8 cellular contexts compared by ENCODE assay signal in the genomic region with DNA sequence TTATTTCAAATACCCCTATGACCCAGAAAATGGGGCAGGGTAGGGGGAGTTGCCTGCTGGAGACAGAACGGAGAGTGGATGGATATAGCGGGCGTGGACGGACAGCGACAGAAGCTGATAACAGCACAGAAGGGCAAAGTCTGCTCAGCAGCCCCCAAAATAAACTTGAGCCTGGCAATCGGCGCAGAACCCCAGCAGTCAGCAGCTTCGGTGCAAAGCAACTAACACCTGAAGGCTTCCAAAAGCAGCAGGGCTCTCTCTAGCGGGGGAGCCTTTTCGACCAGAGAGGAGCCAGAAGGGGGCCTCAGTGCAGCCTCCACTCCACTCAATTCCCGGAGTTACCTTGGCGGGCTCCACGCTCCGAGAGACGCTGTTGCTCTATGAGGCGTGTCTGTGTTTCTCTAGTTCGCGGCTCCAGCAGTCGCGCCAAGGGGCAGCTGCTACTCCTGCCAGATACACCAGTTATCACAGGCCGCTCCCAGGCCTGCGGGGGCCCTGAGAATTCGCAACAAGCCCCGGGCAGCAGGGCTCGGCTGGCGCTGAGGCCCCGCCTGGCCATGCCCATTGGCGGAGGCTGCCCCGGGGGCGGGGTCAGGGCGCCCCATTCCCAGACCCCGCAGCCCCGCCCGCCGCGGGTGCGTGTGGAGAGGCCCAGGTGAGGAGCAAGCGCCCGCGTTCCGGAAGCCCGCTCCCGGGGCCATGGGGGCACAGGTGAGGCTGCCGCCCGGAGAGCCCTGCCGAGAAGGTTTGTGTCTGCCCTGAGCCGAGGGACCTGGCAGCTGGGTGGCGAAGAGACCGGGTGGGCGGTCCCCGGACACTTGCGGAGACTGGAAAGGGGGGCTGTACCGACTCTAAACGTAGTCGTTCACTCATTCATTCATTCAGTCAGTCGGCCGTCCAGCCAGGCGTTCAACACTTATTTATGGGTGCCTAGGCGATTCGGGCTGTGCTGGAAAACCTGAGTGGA. TPM values are rescaled to one million over a fixed set of nuclear protein-coding genes. Genes with fewer than 3 reads are reported as not detected.
DNase-seq lines count a peak whose midpoint lies in the region; TF ChIP-seq lines count a peak whose summit lies in the region.

TSS of gene CNGA1 (minus strand) at position 541 of the 967 bp plus-strand sequence. CDS start 63,992 bp downstream, outside the sequence.
TSS of gene NIPAL1 (plus strand) at position 632 of the 967 bp plus-strand sequence. CDS start at position 700, 68 bp downstream.

- H3K4me2 ChIP-seq in GM23248 (ENCODE audit: unreplicated experiment), result peak within 1 kb of the TSS; percentile 96
- H3K4me2 ChIP-seq in Karpas-422 (ENCODE audit: low read depth, low read length, poor library complexity, severe bottlenecking), result peak within 1 kb of the TSS; percentile 78
- H3K4me2 ChIP-seq in neural progenitor cell, result peak within 1 kb of the TSS; percentile 81

- no peaks in the 10 kb centered on the region for H3K27me3 ChIP-seq in GM23248 (replicated peaks; ENCODE audit: insufficient read depth)
- H3K27me3 ChIP-seq in Karpas-422 (ENCODE audit: low read length), result no peaks in the 10 kb centered on the region
- peaks cover 27% of the 10 kb centered on the region for H3K27me3 ChIP-seq in neural progenitor cell

- H3K4me3 ChIP-seq in GM23248 (peak within 1 kb of the TSS; percentile 83), Karpas-422 (ENCODE audit: low read length) (peak within 1 kb of the TSS; percentile 65), neural progenitor cell (peak within 1 kb of the TSS; percentile 66)

- WGBS in GM23248 (ENCODE audit: low coverage in 1 of 2, low lambda C conversion rate in 2 of 2, missing lambda C conversion rate in 2 of 2), 2 experiments, result 3 to 4% methylated on average over 54 to 55 of the region's 60 CpGs

- H3K79me2 ChIP-seq in GM23248 (ENCODE audit: insufficient read depth), result no peaks in the 10 kb centered on the region
- no peaks in the 10 kb centered on the region for H3K79me2 ChIP-seq in Karpas-422 (ENCODE audit: low read length)
- H3K79me2 ChIP-seq in neural progenitor cell (ENCODE audit: low read depth), result no peaks in the 10 kb centered on the region

- peaks cover 13% of the 10 kb centered on the region for H3K9me3 Mint-ChIP-seq in neural progenitor cell

- H3K27me3 Mint-ChIP-seq in neural progenitor cell (ENCODE audit: insufficient read depth, low read depth), result peaks cover 33% of the 10 kb centered on the region

- no peaks in the 10 kb centered on the region for H4K20me1 ChIP-seq in GM23248 (ENCODE audit: insufficient read depth)
- no peaks in the 10 kb centered on the region for H4K20me1 ChIP-seq in Karpas-422 (ENCODE audit: insufficient read depth, low read depth, low read length)
- H4K20me1 ChIP-seq in neural progenitor cell (ENCODE audit: low read depth), result no peaks in the 10 kb centered on the region

- DNase-seq in EH (ENCODE audit: low read depth), result peak; percentile 62
- DNase-seq in GM23248, result peak; percentile 81
- peak; percentile 85 for DNase-seq in Karpas-422
- peak; percentile 94 for DNase-seq in RWPE1 (ENCODE audit: low spot score)
- DNase-seq in activated effector memory CD4-positive, alpha-beta T cell treated with Interleukin-2 at 50 U/mL for 16 hours, result peak; percentile 55
- DNase-seq in foreskin melanocyte, result peak; percentile 41
- DNase-seq in neural progenitor cell (ENCODE audit: low spot score), result peak; percentile 94
- DNase-seq in stromal cell of bone marrow (ENCODE audit: low read depth), result peak; percentile 23

- H3K9ac ChIP-seq in GM23248, result peak within 1 kb of the TSS; percentile 77
- peak within 1 kb of the TSS; percentile 58 for H3K9ac ChIP-seq in Karpas-422 (ENCODE audit: low read length)
- no peak within 1 kb of the TSS for H3K9ac ChIP-seq in neural progenitor cell

- in situ Hi-C loops in GM23248 (cut with MboI), result no loop called here

- H3K9me2 ChIP-seq in GM23248 (ENCODE audit: insufficient read depth), result no peaks in the 10 kb centered on the region
- H3K9me2 ChIP-seq in Karpas-422 (replicated peaks; ENCODE audit: insufficient read depth, low read length), result no peaks in the 10 kb centered on the region

- H3K4me1 ChIP-seq in GM23248 (ENCODE audit: insufficient read depth) (no peaks in the 10 kb centered on the region), Karpas-422 (ENCODE audit: low read length) (peaks cover 19% of the 10 kb centered on the region), neural progenitor cell (no peaks in the 10 kb centered on the region)

- H3K36me3 ChIP-seq in GM23248 (ENCODE audit: low read depth), result no peaks in the 10 kb centered on the region
- no peaks in the 10 kb centered on the region for H3K36me3 ChIP-seq in Karpas-422 (ENCODE audit: insufficient read depth, low read length)
- H3K36me3 ChIP-seq in neural progenitor cell, result no peaks in the 10 kb centered on the region

- peak within 1 kb of the TSS; percentile 84 for H3K4me3 Mint-ChIP-seq in neural progenitor cell

- peak within 1 kb of the TSS; percentile 93 for H2AFZ ChIP-seq in GM23248
- peak within 1 kb of the TSS; percentile 90 for H2AFZ ChIP-seq in Karpas-422 (ENCODE audit: low read length)
- H2AFZ ChIP-seq in neural progenitor cell (replicated peaks), result peak within 1 kb of the TSS; percentile 92

- no peak within 1 kb of the TSS for H3K27ac Mint-ChIP-seq in neural progenitor cell

- CTCF ChIA-PET in RWPE1 (lab: Yijun Ruan, JAX), result interaction anchor here (0.5 to 1.0 kb wide), 7 partner anchors 28 to 410 kb away, joined by 3 to 4 read pairs (median 3); no protein-coding TSS in a partner anchor

- POLR2A ChIA-PET in RWPE1 (lab: Yijun Ruan, JAX; ENCODE audit: low non-redundant PET), result no interaction called here

- no peaks in the 10 kb centered on the region for H3K36me3 Mint-ChIP-seq in neural progenitor cell

- peaks cover 5% of the 10 kb centered on the region for H3K4me1 Mint-ChIP-seq in neural progenitor cell

- H3F3A ChIP-seq in GM23248 (ENCODE audit: insufficient read depth), result no peaks in the 10 kb centered on the region; the same call in 1 of the 2 replicates
- peaks cover 9% of the 10 kb centered on the region for H3F3A ChIP-seq in neural progenitor cell (ENCODE audit: low read depth)

- TF ChIP-seq CTCF in RWPE1 (conservative IDR thresholded peaks at IDR 0.05; ENCODE audit: low read depth) (no peak; the same call in 1 of the 2 replicates), neural progenitor cell (IDR thresholded peaks at IDR 0.05) (peak; percentile 51)

- H3K9me3 ChIP-seq in GM23248 (ENCODE audit: low read depth), result no peaks in the 10 kb centered on the region
- no peaks in the 10 kb centered on the region for H3K9me3 ChIP-seq in Karpas-422 (ENCODE audit: low read length)
- no peaks in the 10 kb centered on the region for H3K9me3 ChIP-seq in neural progenitor cell (ENCODE audit: low read depth)

- H3K27ac ChIP-seq in GM23248 (no peak within 1 kb of the TSS), Karpas-422 (ENCODE audit: low read length) (no peak within 1 kb of the TSS), RWPE1 (no peak within 1 kb of the TSS), neural progenitor cell (no peak within 1 kb of the TSS)

RNA-seq across cellular contexts. Expression of gene CNGA1, which starts in this region (rescaled TPM):
- total RNA-seq in GM23248 (2014; rRNA removed; shearing (Covaris generic)), result not detected in 2 replicates
- polyA plus RNA-seq in GM23248 (2016; fragmentation: Nextera tagmentation; extraction: Ambion mirVana), result not detected in 2 replicates
- total RNA-seq in Karpas-422 (2014; rRNA removed; shearing (Covaris generic); ENCODE audit: low replicate concordance), result not detected in 2 replicates
- 0.37 and 1.5 TPM in 2 replicates for total RNA-seq in neural progenitor cell (ENCODE audit: low replicate concordance)

RNA-seq across cellular contexts. Expression of gene NIPAL1, which starts in this region (rescaled TPM):
- total RNA-seq in GM23248 (2014; rRNA removed; shearing (Covaris generic)), result 3.7 TPM in 1 of 2 replicates, not detected in the other
- polyA plus RNA-seq in GM23248 (2016; fragmentation: Nextera tagmentation; extraction: Ambion mirVana), result 0.76 and 0.95 TPM in 2 replicates
- 0.89 and 3.0 TPM in 2 replicates for total RNA-seq in Karpas-422 (2014; rRNA removed; shearing (Covaris generic); ENCODE audit: low replicate concordance)
- 0.84 and 1.2 TPM in 2 replicates for total RNA-seq in neural progenitor cell (ENCODE audit: low replicate concordance)

Comparison
In these comparisons a context has a peak if more than half of its experiments do, and no peak if none do; other contexts are left out.
1. DNase-seq: peak in every context shown above with its lines; median percentile 94 in RWPE1; 94 in neural progenitor cell; 85 in Karpas-422; 81 in GM23248; 62 in EH; 55 in activated effector memory CD4-positive, alpha-beta T cell treated with Interleukin-2 at 50 U/mL for 16 hours; 41 in foreskin melanocyte; 23 in stromal cell of bone marrow.